Comparison of ENCODE assay signal across 1 cellular context in the genomic region with DNA sequence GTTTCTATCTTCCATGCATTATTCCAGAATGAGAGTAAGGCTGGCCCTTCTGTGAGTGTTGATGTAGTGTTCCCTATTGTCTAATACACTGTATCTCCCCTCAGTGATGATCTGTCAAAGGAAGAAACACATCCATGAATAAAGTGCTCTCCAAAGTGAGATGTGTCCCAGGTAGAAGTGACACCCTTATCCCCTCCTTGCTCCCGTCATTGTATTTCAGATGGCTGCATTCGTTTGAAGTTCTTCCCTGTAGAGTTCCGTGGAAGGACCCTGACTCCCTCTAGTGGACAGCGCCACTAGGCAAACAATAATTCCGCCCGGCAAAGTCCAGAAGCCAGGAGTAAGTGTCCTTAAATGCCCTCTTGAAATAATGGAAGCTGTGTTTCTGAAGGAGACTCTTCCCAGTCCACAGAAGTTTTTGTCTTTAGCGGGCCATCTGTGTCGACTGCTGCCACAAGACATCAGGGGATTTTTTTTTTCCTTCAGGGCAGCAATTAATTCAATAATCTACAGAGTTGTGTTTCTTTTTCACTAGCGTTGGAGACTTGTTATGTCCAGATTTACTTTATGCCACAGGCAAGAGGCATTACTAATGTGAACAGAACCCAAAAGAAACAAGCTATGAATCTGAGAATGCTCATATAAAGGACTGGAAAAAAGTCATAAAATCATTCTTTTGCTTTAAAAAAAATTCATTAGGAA.
TF ChIP-seq lines count a peak whose summit lies in the region.

No MANE protein-coding gene starts in this region.

TF ChIP-seq in GM23338, 12 proteins besides CTCF, POLR2A, EP300 and RAD21 (continued from another document):
- TF ChIP-seq, protein P1, sequence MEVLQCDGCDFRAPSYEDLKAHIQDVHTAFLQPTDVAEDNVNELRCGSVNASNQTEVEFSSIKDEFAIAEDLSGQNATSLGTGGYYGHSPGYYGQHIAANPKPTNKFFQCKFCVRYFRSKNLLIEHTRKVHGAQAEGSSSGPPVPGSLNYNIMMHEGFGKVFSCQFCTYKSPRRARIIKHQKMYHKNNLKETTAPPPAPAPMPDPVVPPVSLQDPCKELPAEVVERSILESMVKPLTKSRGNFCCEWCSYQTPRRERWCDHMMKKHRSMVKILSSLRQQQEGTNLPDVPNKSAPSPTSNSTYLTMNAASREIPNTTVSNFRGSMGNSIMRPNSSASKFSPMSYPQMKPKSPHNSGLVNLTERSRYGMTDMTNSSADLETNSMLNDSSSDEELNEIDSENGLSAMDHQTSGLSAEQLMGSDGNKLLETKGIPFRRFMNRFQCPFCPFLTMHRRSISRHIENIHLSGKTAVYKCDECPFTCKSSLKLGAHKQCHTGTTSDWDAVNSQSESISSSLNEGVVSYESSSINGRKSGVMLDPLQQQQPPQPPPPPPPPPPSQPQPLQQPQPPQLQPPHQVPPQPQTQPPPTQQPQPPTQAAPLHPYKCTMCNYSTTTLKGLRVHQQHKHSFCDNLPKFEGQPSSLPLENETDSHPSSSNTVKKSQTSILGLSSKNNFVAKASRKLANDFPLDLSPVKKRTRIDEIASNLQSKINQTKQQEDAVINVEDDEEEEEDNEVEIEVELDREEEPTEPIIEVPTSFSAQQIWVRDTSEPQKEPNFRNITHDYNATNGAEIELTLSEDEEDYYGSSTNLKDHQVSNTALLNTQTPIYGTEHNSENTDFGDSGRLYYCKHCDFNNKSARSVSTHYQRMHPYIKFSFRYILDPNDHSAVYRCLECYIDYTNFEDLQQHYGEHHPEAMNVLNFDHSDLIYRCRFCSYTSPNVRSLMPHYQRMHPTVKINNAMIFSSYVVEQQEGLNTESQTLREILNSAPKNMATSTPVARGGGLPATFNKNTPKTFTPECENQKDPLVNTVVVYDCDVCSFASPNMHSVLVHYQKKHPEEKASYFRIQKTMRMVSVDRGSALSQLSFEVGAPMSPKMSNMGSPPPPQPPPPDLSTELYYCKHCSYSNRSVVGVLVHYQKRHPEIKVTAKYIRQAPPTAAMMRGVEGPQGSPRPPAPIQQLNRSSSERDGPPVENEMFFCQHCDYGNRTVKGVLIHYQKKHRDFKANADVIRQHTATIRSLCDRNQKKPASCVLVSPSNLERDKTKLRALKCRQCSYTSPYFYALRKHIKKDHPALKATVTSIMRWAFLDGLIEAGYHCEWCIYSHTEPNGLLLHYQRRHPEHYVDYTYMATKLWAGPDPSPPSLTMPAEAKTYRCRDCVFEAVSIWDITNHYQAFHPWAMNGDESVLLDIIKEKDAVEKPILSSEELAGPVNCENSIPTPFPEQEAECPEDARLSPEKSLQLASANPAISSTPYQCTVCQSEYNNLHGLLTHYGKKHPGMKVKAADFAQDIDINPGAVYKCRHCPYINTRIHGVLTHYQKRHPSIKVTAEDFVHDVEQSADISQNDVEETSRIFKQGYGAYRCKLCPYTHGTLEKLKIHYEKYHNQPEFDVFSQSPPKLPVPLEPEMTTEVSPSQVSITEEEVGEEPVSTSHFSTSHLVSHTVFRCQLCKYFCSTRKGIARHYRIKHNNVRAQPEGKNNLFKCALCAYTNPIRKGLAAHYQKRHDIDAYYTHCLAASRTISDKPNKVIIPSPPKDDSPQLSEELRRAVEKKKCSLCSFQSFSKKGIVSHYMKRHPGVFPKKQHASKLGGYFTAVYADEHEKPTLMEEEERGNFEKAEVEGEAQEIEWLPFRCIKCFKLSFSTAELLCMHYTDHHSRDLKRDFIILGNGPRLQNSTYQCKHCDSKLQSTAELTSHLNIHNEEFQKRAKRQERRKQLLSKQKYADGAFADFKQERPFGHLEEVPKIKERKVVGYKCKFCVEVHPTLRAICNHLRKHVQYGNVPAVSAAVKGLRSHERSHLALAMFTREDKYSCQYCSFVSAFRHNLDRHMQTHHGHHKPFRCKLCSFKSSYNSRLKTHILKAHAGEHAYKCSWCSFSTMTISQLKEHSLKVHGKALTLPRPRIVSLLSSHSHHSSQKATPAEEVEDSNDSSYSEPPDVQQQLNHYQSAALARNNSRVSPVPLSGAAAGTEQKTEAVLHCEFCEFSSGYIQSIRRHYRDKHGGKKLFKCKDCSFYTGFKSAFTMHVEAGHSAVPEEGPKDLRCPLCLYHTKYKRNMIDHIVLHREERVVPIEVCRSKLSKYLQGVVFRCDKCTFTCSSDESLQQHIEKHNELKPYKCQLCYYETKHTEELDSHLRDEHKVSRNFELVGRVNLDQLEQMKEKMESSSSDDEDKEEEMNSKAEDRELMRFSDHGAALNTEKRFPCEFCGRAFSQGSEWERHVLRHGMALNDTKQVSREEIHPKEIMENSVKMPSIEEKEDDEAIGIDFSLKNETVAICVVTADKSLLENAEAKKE (CRISPR knock-in tag; IDR thresholded peaks at IDR 0.05), result no peak
- no peak for TF ChIP-seq CREB1 (CRISPR knock-in tag; IDR thresholded peaks at IDR 0.05; ENCODE audit: low read depth)
